8 cellular contexts compared by ENCODE assay signal in genomic region chr1:148371551-148371994, GRCh38.
DNase-seq lines count a peak whose midpoint lies in the region; ATAC-seq, FAIRE-seq and TF ChIP-seq lines count a peak whose summit lies in the region.
"Not testable (repeated sequence)": the region's sequence is repeated elsewhere in the genome, so short reads cannot be mapped to it uniquely, and the experiment has no call there.

No MANE protein-coding gene starts in this region.

- peaks cover 31% of the 10 kb centered on the region for H3K4me1 Mint-ChIP-seq in CD14-positive monocyte
- peaks cover 25% of the 10 kb centered on the region for H3K4me1 Mint-ChIP-seq in T-helper 17 cell
- peaks cover 49% of the 10 kb centered on the region for H3K4me1 Mint-ChIP-seq in activated naive CD4-positive, alpha-beta T cell treated with anti-CD3 and anti-CD28 coated beads, Interleukin-2, amount 10 ng/mL, durations not matched to agents 7 days and 5 days

- H3K36me3 Mint-ChIP-seq in CD14-positive monocyte; T-helper 17 cell (ENCODE audit: low read depth); activated naive CD4-positive, alpha-beta T cell treated with anti-CD3 and anti-CD28 coated beads, Interleukin-2, amount 10 ng/mL, durations not matched to agents 7 days and 5 days: not testable (repeated sequence)

- H3K4me3 Mint-ChIP-seq in CD14-positive monocyte: not testable (repeated sequence)
- H3K4me3 Mint-ChIP-seq in T-helper 17 cell: peak overlapping the region; percentile 28
- H3K4me3 Mint-ChIP-seq in activated naive CD4-positive, alpha-beta T cell treated with anti-CD3 and anti-CD28 coated beads, Interleukin-2, amount 10 ng/mL, durations not matched to agents 7 days and 5 days: peak overlapping the region; percentile 10

- intact Hi-C loops in CD14-positive monocyte (cut with micrococcal nuclease): not testable (repeated sequence)

- not testable (repeated sequence) for H3K27ac Mint-ChIP-seq in CD14-positive monocyte
- peak overlapping the region; percentile 93 for H3K27ac Mint-ChIP-seq in T-helper 17 cell
- H3K27ac Mint-ChIP-seq in activated naive CD4-positive, alpha-beta T cell treated with anti-CD3 and anti-CD28 coated beads, Interleukin-2, amount 10 ng/mL, durations not matched to agents 7 days and 5 days: peak overlapping the region; percentile 98

- CTCF ChIA-PET in activated naive CD4-positive, alpha-beta T cell treated with anti-CD3 and anti-CD28 coated beads, Interleukin-2, amount 10 ng/mL, durations not matched to agents 7 days and 5 days (lab: Charles Lee): interaction anchor here (1.0 to 1.3 kb wide), 3 partner anchors 11 to 151 kb away, joined by 3 to 5 read pairs (median 5); no protein-coding TSS in a partner anchor

- H3K27me3 Mint-ChIP-seq in CD14-positive monocyte (ENCODE audit: low read depth in 3 of 3); T-helper 17 cell; activated naive CD4-positive, alpha-beta T cell treated with anti-CD3 and anti-CD28 coated beads, Interleukin-2, amount 10 ng/mL, durations not matched to agents 7 days and 5 days: not testable (repeated sequence)

- not testable (repeated sequence) for H3K9me3 ChIP-seq in T-helper 17 cell (ENCODE audit: control insufficient read depth, low read length, poor library complexity, severe bottlenecking)

- FAIRE-seq in H54 (lab: Jason Lieb, UNC): not testable (repeated sequence)

- peak; percentile 75 for ATAC-seq in T-helper 17 cell

- not testable (repeated sequence) for H3K9me3 Mint-ChIP-seq in CD14-positive monocyte; activated naive CD4-positive, alpha-beta T cell treated with anti-CD3 and anti-CD28 coated beads, Interleukin-2, amount 10 ng/mL, durations not matched to agents 7 days and 5 days

- not testable (repeated sequence) for TF ChIP-seq POLR2A in H54 (IDR thresholded peaks at IDR 0.05; ENCODE audit: low read depth, low read length)

- peak; percentile 80 for TF ChIP-seq CTCF in CD14-positive monocyte (IDR thresholded peaks at IDR 0.05)

- not testable (repeated sequence) for DNase-seq in CD14-positive monocyte (ENCODE audit: low spot score)
- DNase-seq in H54 (ENCODE audit: insufficient read length, low spot score) (peak; percentile 47), NCI-H2029 treated with DMSO at 0.1 percent for 48 hours (lab: John Stamatoyannopoulos, UW) (peak; percentile 14), T-helper 17 cell (peak; percentile 30 to 52 (median 46)), fibroblast of gingiva (ENCODE audit: low read depth) (peak; percentile 57), midbrain (lab: John Stamatoyannopoulos, UW) (peak; percentile 73)
- DNase-seq in activated naive CD4-positive, alpha-beta T cell treated with anti-CD3 and anti-CD28 coated beads, Interleukin-2, amount 10 ng/mL, durations not matched to agents 7 days and 5 days: peak; percentile 82
- DNase-seq in stimulated activated CD4-positive, alpha-beta T cell treated with anti-CD3 and anti-CD28 coated beads, TNF-alpha, amount 100 ng/mL, for 4 hours (ENCODE audit: low read depth in 3 of 3): peak; percentile 16 to 55 (median 50)
